8 cellular contexts compared by ENCODE assay signal in the genomic region with DNA sequence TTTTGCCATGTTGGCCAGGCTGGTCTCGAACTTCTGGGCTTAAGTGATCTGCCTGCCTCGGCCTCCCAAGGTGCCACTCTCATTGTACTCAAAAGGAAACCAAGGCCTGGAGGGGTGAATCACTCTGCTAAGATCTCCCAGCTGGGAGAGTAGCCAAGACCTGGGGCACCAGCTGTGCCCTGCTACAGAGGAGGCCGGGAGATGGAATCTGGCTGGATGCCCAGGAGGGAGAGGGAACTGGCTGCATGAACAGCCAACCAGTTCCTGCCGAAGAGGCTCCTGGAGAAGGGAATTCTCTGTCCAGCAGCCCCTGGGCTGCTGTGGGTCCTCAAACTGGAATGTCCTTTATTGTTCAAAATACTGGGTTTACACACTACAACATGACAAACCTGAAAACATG.
A peak's percentile ranks its signal among the peaks of the same experiment; 100 is the strongest.
DNase-seq lines count a peak whose midpoint lies in the region; ATAC-seq and TF ChIP-seq lines count a peak whose summit lies in the region.

No MANE protein-coding gene starts in this region.

- no peak overlapping the region for H2AFZ ChIP-seq in Karpas-422 (ENCODE audit: low read length)

- no peak overlapping the region for H3K9ac ChIP-seq in Karpas-422 (ENCODE audit: low read length)

- H3K27me3 ChIP-seq in psoas muscle (ENCODE audit: insufficient read depth in 3 of 3, low read length in 2 of 3) (no peaks in the 10 kb centered on the region), Karpas-422 (ENCODE audit: low read length) (no peaks in the 10 kb centered on the region)

- DNase-seq in HUDEP-2 (lab: John Stamatoyannopoulos, UW; ENCODE audit: unreplicated experiment in 76 of 76) (peak in 60 of 76 experiments; percentile 9 to 67 (median 39)), SHP77 treated with DMSO at 0.1 percent for 48 hours (lab: John Stamatoyannopoulos, UW) (peak; percentile 95), foreskin fibroblast (peak; percentile 97 to 99), psoas muscle (peak; percentile 87 to 96), HEK293T (ENCODE audit: extremely low spot score) (no peak), Karpas-422 (no peak)
- no peak for DNase-seq in activated CD4-positive, CD25-positive, alpha-beta regulatory T cell treated with anti-CD3 and anti-CD28 coated beads, Interleukin-2, amount 50 U/mL, for 72 hours

- peak; percentile 93 to 96 (median 95) for ATAC-seq in psoas muscle
- no peak for ATAC-seq in GM21723 (IDR thresholded peaks at IDR 0.05; ENCODE audit: unreplicated experiment)

- CTCF ChIA-PET in HEK293T (lab: Yijun Ruan, JAX), result no interaction called here

- H3K4me3 ChIP-seq in foreskin fibroblast (ENCODE audit: low read depth in 1 of 2, low read length in 2 of 2), result no peak overlapping the region
- no peak overlapping the region for H3K4me3 ChIP-seq in psoas muscle
- H3K4me3 ChIP-seq in Karpas-422 (ENCODE audit: low read length), result no peak overlapping the region

- H3K9me3 ChIP-seq in psoas muscle, result no peaks in the 10 kb centered on the region
- no peaks in the 10 kb centered on the region for H3K9me3 ChIP-seq in Karpas-422 (ENCODE audit: low read length)

- no peaks in the 10 kb centered on the region for H3K79me2 ChIP-seq in Karpas-422 (ENCODE audit: low read length)

- 17 to 24% (median 21%) methylated on average over 4 of the region's 4 CpGs for WGBS in psoas muscle, 3 donors

- intact Hi-C loops in psoas muscle (cut with DNase I), result no loop called here

- H4K20me1 ChIP-seq in Karpas-422 (ENCODE audit: insufficient read depth, low read depth, low read length), result no peaks in the 10 kb centered on the region

- POLR2A ChIA-PET in HEK293T (lab: Yijun Ruan, JAX), result no interaction called here

- peak overlapping the region; percentile 44 for H3K27ac ChIP-seq in psoas muscle
- no peak overlapping the region for H3K27ac ChIP-seq in Karpas-422 (ENCODE audit: low read length)

- H3K36me3 ChIP-seq in psoas muscle (ENCODE audit: insufficient read depth in 1 of 2, low read depth in 1 of 2) (no peaks in the 10 kb centered on the region), Karpas-422 (ENCODE audit: insufficient read depth, low read length) (no peaks in the 10 kb centered on the region)

- no peak overlapping the region for H3K4me2 ChIP-seq in Karpas-422 (ENCODE audit: low read depth, low read length, poor library complexity, severe bottlenecking)

- H3K4me1 ChIP-seq in psoas muscle, result peaks cover 29% of the 10 kb centered on the region
- H3K4me1 ChIP-seq in Karpas-422 (ENCODE audit: low read length), result no peaks in the 10 kb centered on the region

- no peaks in the 10 kb centered on the region for H3K9me2 ChIP-seq in Karpas-422 (replicated peaks; ENCODE audit: insufficient read depth, low read length)

- TF ChIP-seq CTCF in foreskin fibroblast (IDR thresholded peaks at IDR 0.05; ENCODE audit: low read depth, low read length) (no peak), psoas muscle (IDR thresholded peaks at IDR 0.05) (no peak)

TF ChIP-seq in HEK293T, 16 proteins besides CTCF, POLR2A, EP300 and RAD21:
- no peak for TF ChIP-seq FOXM1 (IDR thresholded peaks at IDR 0.05; ENCODE audit: borderline replicate concordance)
- no peak for TF ChIP-seq L3MBTL2 (conservative IDR thresholded peaks at IDR 0.05)
- TF ChIP-seq CTBP1 (IDR thresholded peaks at IDR 0.05; ENCODE audit: borderline replicate concordance), result no peak
- no peak for TF ChIP-seq BHLHE40 (IDR thresholded peaks at IDR 0.05; ENCODE audit: borderline replicate concordance)
- no peak for TF ChIP-seq ELF4 (IDR thresholded peaks at IDR 0.05)
- no peak for TF ChIP-seq SP1 (IDR thresholded peaks at IDR 0.05)
- no peak for TF ChIP-seq NFRKB (IDR thresholded peaks at IDR 0.05)
- TF ChIP-seq TARDBP (IDR thresholded peaks at IDR 0.05), result no peak

Comparison
In these comparisons a context has a peak if more than half of its experiments do, and no peak if none do; other contexts are left out.
1. DNase-seq: peak in HUDEP-2 (60 of 76), SHP77 treated with DMSO at 0.1 percent for 48 hours (single experiment), foreskin fibroblast (2 of 2) and psoas muscle (2 of 2); none in HEK293T (single experiment), Karpas-422 (single experiment) and activated CD4-positive, CD25-positive, alpha-beta regulatory T cell treated with anti-CD3 and anti-CD28 coated beads, Interleukin-2, amount 50 U/mL, for 72 hours (single experiment).